15 cellular contexts compared by ENCODE assay signal in genomic region chr1:95994643-95995042, GRCh38.
"Had no signal": no experiment of that assay in that cellular context is flagged by ENCODE, and none has a peak within 500 bp of the region (broad histone marks: within the 10 kb centered on the region; RNA-seq: fewer than 3 reads in every experiment).

No MANE protein-coding gene starts in this region.

- H3K9ac ChIP-seq: parathyroid adenoma had no signal

- H3K27ac Mint-ChIP-seq: activated CD4-positive, alpha-beta T cell treated with anti-CD3 and anti-CD28 coated beads, Interleukin-2, amount 10 ng/mL, durations not matched to agents 7 days and 5 days; activated T-helper 2 cell treated with anti-CD3 and anti-CD28 coated beads, Interferon-gamma antibody, Interleukin-2, Interleukin-4, amounts not matched to agents 10 μg/mL and 5 μg/mL and 100 μg/mL, durations not matched to agents 14 hours and 24 hours and 36 hours; endodermal cell had no signal

- H3K79me2 ChIP-seq: parathyroid adenoma had no signal

- H3K27ac ChIP-seq: brain microvascular endothelial cell, foreskin keratinocyte, parathyroid adenoma, thyroid gland, uterus had no signal

- DNase-seq: activated CD4-positive, alpha-beta T cell treated with anti-CD3 and anti-CD28 coated beads, Interleukin-2, amount 10 ng/mL, durations not matched to agents 7 days and 5 days; activated CD4-positive, CD25-positive, alpha-beta regulatory T cell; activated CD8-positive, alpha-beta memory T cell treated with anti-CD3 and anti-CD28 coated beads for 24 hours; activated naive CD4-positive, alpha-beta T cell treated with anti-CD3 and anti-CD28 coated beads, Interleukin-2, amount 50 U/mL, for 16 hours; activated T-cell treated with anti-CD3 and anti-CD28 coated beads for 4 hours; brain microvascular endothelial cell; endodermal cell; erythroblast; foreskin keratinocyte; left colon; small intestine; thyroid gland; uterus had no signal

- H3K36me3 ChIP-seq: brain microvascular endothelial cell, thyroid gland, uterus had no signal

- H3K4me3 Mint-ChIP-seq: activated CD4-positive, alpha-beta T cell treated with anti-CD3 and anti-CD28 coated beads, Interleukin-2, amount 10 ng/mL, durations not matched to agents 7 days and 5 days; endodermal cell had no signal

- H3K27me3 Mint-ChIP-seq: activated CD4-positive, alpha-beta T cell treated with anti-CD3 and anti-CD28 coated beads, Interleukin-2, amount 10 ng/mL, durations not matched to agents 7 days and 5 days had no signal

- H3K4me1 Mint-ChIP-seq: activated CD4-positive, alpha-beta T cell treated with anti-CD3 and anti-CD28 coated beads, Interleukin-2, amount 10 ng/mL, durations not matched to agents 7 days and 5 days had no signal

- H3K9me3 ChIP-seq: thyroid gland, uterus had no signal

- H3K4me1 ChIP-seq: foreskin keratinocyte, parathyroid adenoma, thyroid gland, uterus had no signal

- H3K4me3 ChIP-seq: thyroid gland, uterus had no signal

- H2AFZ ChIP-seq: parathyroid adenoma had no signal

- H3K27me3 ChIP-seq: brain microvascular endothelial cell, foreskin keratinocyte, thyroid gland, uterus had no signal

- ATAC-seq: foreskin keratinocyte, left colon had no signal
